Comparison of ENCODE assay signal across 20 cellular contexts in the genomic region with DNA sequence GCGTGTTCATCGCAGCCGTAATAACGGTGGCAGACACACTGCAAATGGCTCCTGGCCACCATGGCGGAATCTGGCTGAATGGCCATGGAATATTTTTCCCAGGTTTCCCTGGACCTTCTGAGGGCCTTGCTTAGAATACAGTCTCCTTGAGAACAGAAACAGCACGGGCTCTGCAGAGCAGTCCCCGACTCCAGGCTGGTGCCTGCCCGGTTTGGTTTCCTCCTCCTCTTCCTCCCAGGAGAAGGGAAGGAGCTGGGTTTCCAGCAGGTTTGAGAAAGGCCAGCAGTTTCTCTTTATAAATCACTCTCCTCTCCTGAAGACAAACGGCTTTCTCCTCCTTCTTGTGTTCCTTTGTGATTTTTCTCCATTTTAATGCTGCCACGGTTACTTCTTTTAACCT.
DNase-seq lines count a peak whose midpoint lies in the region; FAIRE-seq and TF ChIP-seq lines count a peak whose summit lies in the region.
"Had no signal": no experiment of that assay in that cellular context is flagged by ENCODE, and none has a peak within 500 bp of the region (broad histone marks: within the 10 kb centered on the region; RNA-seq: fewer than 3 reads in every experiment).

No MANE protein-coding gene starts in this region.

- H3K27me3 Mint-ChIP-seq in osteocyte (ENCODE audit: unreplicated experiment): peaks cover under 1% of the 10 kb centered on the region
- H3K27me3 Mint-ChIP-seq in activated T-helper 1 cell treated with anti-CD3 and anti-CD28 coated beads, Interleukin-12 subunit alpha, Interleukin-12 subunit beta, Interleukin-2, Interleukin-4 antibody, amounts not matched to agents 30 ng/mL and 10 ng/mL and 1 ng/mL, durations not matched to agents 14 hours and 24 hours and 36 hours (ENCODE audit: insufficient read depth): peaks cover 5% of the 10 kb centered on the region
- H3K27me3 Mint-ChIP-seq: activated naive CD8-positive, alpha-beta T cell treated with anti-CD3 and anti-CD28 coated beads for 36 hours; stimulated activated naive B cell treated with anti-CD40 and anti-IgM and Interleukin-4, amounts not matched to agents 10 μg/mL and 1 μg/mL and 100 μg/mL, for 72 hours had no signal

- no peaks in the 10 kb centered on the region for H3K9me3 ChIP-seq in BLaER1
- H3K9me3 ChIP-seq in PC-9 (ENCODE audit: insufficient read depth, low read depth): no peaks in the 10 kb centered on the region
- H3K9me3 ChIP-seq in endothelial cell of umbilical vein (replicated peaks; ENCODE audit: control insufficient read depth, insufficient read depth, low read length): no peaks in the 10 kb centered on the region
- H3K9me3 ChIP-seq in tibial artery: no peaks in the 10 kb centered on the region
- H3K9me3 ChIP-seq: heart left ventricle, upper lobe of left lung had no signal

- H2AFZ ChIP-seq in PC-9 (no peak overlapping the region), endothelial cell of umbilical vein (ENCODE audit: low read depth, low read length) (peak overlapping the region; percentile 28)

- no peaks in the 10 kb centered on the region for H3K9me2 ChIP-seq in PC-9 (ENCODE audit: insufficient read depth)

- peaks cover 21% of the 10 kb centered on the region for H3K4me1 Mint-ChIP-seq in osteocyte (ENCODE audit: unreplicated experiment)
- no peaks in the 10 kb centered on the region for H3K4me1 Mint-ChIP-seq in activated T-helper 1 cell treated with anti-CD3 and anti-CD28 coated beads, Interleukin-12 subunit alpha, Interleukin-12 subunit beta, Interleukin-2, Interleukin-4 antibody, amounts not matched to agents 30 ng/mL and 10 ng/mL and 1 ng/mL, durations not matched to agents 14 hours and 24 hours and 36 hours (ENCODE audit: low read depth)
- H3K4me1 Mint-ChIP-seq: activated naive CD8-positive, alpha-beta T cell treated with anti-CD3 and anti-CD28 coated beads for 36 hours; stimulated activated naive B cell treated with anti-CD40 and anti-IgM and Interleukin-4, amounts not matched to agents 10 μg/mL and 1 μg/mL and 100 μg/mL, for 72 hours had no signal

- H3K36me3 ChIP-seq in BLaER1 (no peaks in the 10 kb centered on the region), PC-9 (ENCODE audit: low read depth) (no peaks in the 10 kb centered on the region), endothelial cell of umbilical vein (ENCODE audit: control insufficient read depth in 2 of 2, extremely low read depth in 1 of 2, insufficient read depth in 2 of 2, low read length in 2 of 2) (no peaks in the 10 kb centered on the region), tibial artery (no peaks in the 10 kb centered on the region)
- H3K36me3 ChIP-seq: heart left ventricle, upper lobe of left lung had no signal

- H3K4me1 ChIP-seq in BLaER1 (peaks cover 21% of the 10 kb centered on the region), PC-9 (replicated peaks; ENCODE audit: insufficient read depth) (peaks cover 16% of the 10 kb centered on the region), endothelial cell of umbilical vein (ENCODE audit: control insufficient read depth, extremely low read depth, insufficient read depth, low read length) (peaks cover 14% of the 10 kb centered on the region), tibial artery (peaks cover 0 to 15% (median 5%) of the 10 kb centered on the region in 4 donors)

- no peak for TF ChIP-seq POLR2A in endothelial cell of umbilical vein (IDR thresholded peaks at IDR 0.05; ENCODE audit: low read depth, low read length)

- H4K20me1 ChIP-seq in BLaER1 (no peaks in the 10 kb centered on the region), PC-9 (ENCODE audit: insufficient read depth) (no peaks in the 10 kb centered on the region), endothelial cell of umbilical vein (replicated peaks; ENCODE audit: control insufficient read depth, extremely low read depth, insufficient read depth, low read length) (no peaks in the 10 kb centered on the region)

- H3K4me2 ChIP-seq in BLaER1: peak overlapping the region; percentile 60
- H3K4me2 ChIP-seq in PC-9: peak overlapping the region; percentile 45
- H3K4me2 ChIP-seq in endothelial cell of umbilical vein (ENCODE audit: insufficient read depth, low read length): peak overlapping the region; percentile 48

- peak overlapping the region; percentile 52 for H3K27ac Mint-ChIP-seq in osteocyte (ENCODE audit: unreplicated experiment)
- H3K27ac Mint-ChIP-seq in activated T-helper 1 cell treated with anti-CD3 and anti-CD28 coated beads, Interleukin-12 subunit alpha, Interleukin-12 subunit beta, Interleukin-2, Interleukin-4 antibody, amounts not matched to agents 30 ng/mL and 10 ng/mL and 1 ng/mL, durations not matched to agents 14 hours and 24 hours and 36 hours: no peak overlapping the region
- H3K27ac Mint-ChIP-seq: activated naive CD8-positive, alpha-beta T cell treated with anti-CD3 and anti-CD28 coated beads for 36 hours; CD8-positive, alpha-beta T cell; stimulated activated naive B cell treated with anti-CD40 and anti-IgM and Interleukin-4, amounts not matched to agents 10 μg/mL and 1 μg/mL and 100 μg/mL, for 72 hours; T-helper 1 cell treated with Interleukin-12 subunit alpha and Interleukin-12 subunit beta and Interleukin-4 antibody, amounts not matched to agents 30 μg/mL and 1 μg/mL, for 36 hours had no signal

- H3K9me1 ChIP-seq in endothelial cell of umbilical vein (replicated peaks; ENCODE audit: control insufficient read depth, extremely low read depth, insufficient read depth, low read length): no peaks in the 10 kb centered on the region

- no peaks in the 10 kb centered on the region for H3K27me3 ChIP-seq in BLaER1
- peaks cover 34% of the 10 kb centered on the region; the same call in 1 of the 2 replicates for H3K27me3 ChIP-seq in PC-9 (ENCODE audit: insufficient read depth, low read depth)
- no peaks in the 10 kb centered on the region for H3K27me3 ChIP-seq in endothelial cell of umbilical vein (ENCODE audit: control insufficient read depth in 2 of 2, insufficient read depth in 2 of 2, low read length in 2 of 2)
- no peaks in the 10 kb centered on the region for H3K27me3 ChIP-seq in tibial artery
- H3K27me3 ChIP-seq: heart left ventricle, upper lobe of left lung had no signal

- TF ChIP-seq CTCF in PC-9 (conservative IDR thresholded peaks at IDR 0.05) (no peak), endothelial cell of umbilical vein (IDR thresholded peaks at IDR 0.05; ENCODE audit: extremely low read depth in 1 of 2, insufficient read depth in 1 of 2, low read depth in 1 of 2, low read length in 2 of 2) (no peak), osteocyte (IDR thresholded peaks at IDR 0.05) (no peak), tibial artery (IDR thresholded peaks at IDR 0.05) (no peak)

- H3K4me3 Mint-ChIP-seq in osteocyte (ENCODE audit: unreplicated experiment): no peak overlapping the region
- H3K4me3 Mint-ChIP-seq in activated T-helper 1 cell treated with anti-CD3 and anti-CD28 coated beads, Interleukin-12 subunit alpha, Interleukin-12 subunit beta, Interleukin-2, Interleukin-4 antibody, amounts not matched to agents 30 ng/mL and 10 ng/mL and 1 ng/mL, durations not matched to agents 14 hours and 24 hours and 36 hours: no peak overlapping the region
- H3K4me3 Mint-ChIP-seq: activated naive CD8-positive, alpha-beta T cell treated with anti-CD3 and anti-CD28 coated beads for 36 hours; CD8-positive, alpha-beta T cell; stimulated activated naive B cell treated with anti-CD40 and anti-IgM and Interleukin-4, amounts not matched to agents 10 μg/mL and 1 μg/mL and 100 μg/mL, for 72 hours; T-helper 1 cell treated with Interleukin-12 subunit alpha and Interleukin-12 subunit beta and Interleukin-4 antibody, amounts not matched to agents 30 μg/mL and 1 μg/mL, for 36 hours had no signal

- CTCF ChIA-PET in PC-9 (lab: Charles Lee) (no interaction called here), endothelial cell of umbilical vein (lab: Charles Lee) (interaction anchor here (1.8 kb wide), 1 partner anchor 11 kb away, joined by 5 read pairs; no protein-coding TSS in a partner anchor)

- BruUV-seq in PC-9 (replicated peaks; lab: Mats Ljungman, UMichigan) (no TSS peak), endothelial cell of umbilical vein (replicated peaks; lab: Mats Ljungman, UMichigan) (no TSS peak)

- intact Hi-C loops in PC-9 (cut with micrococcal nuclease; ENCODE audit: unreplicated experiment): no loop called here
- intact Hi-C loops in endothelial cell of umbilical vein (cut with micrococcal nuclease): loop anchor here (10.0 kb wide), 1 partner anchor 1183 kb away; no protein-coding TSS in a partner anchor
- intact Hi-C loops in activated T-helper 1 cell treated with anti-CD3 and anti-CD28 coated beads, Interleukin-12 subunit alpha, Interleukin-12 subunit beta, Interleukin-2, Interleukin-4 antibody, amounts not matched to agents 30 ng/mL and 10 ng/mL and 1 ng/mL, durations not matched to agents 14 hours and 24 hours and 36 hours (cut with micrococcal nuclease): no loop called here
- intact Hi-C loops in tibial artery (cut with DNase I; ENCODE audit: low total_unique reads): no loop called here

- H3F3A ChIP-seq in PC-9 (ENCODE audit: insufficient read depth, low read depth): peaks cover 10% of the 10 kb centered on the region; the same call in 1 of the 2 replicates

- DNase-seq in PC-9 (no peak), endothelial cell of umbilical vein (ENCODE audit: low read depth, low spot score) (no peak), osteocyte (ENCODE audit: extremely low spot score, unreplicated experiment) (no peak), tibial artery (no peak), amygdala (lab: John Stamatoyannopoulos, UW) (no peak)
- DNase-seq in activated T-helper 1 cell treated with anti-CD3 and anti-CD28 coated beads, Interleukin-12 subunit alpha, Interleukin-12 subunit beta, Interleukin-2, Interleukin-4 antibody, amounts not matched to agents 30 ng/mL and 10 ng/mL and 1 ng/mL, durations not matched to agents 14 hours and 24 hours and 36 hours (ENCODE audit: low spot score): no peak
- no peak for DNase-seq in effector CD4-positive, alpha-beta T cell
- DNase-seq: activated CD4-positive, CD25-positive, alpha-beta regulatory T cell; activated naive CD8-positive, alpha-beta T cell treated with anti-CD3 and anti-CD28 coated beads for 36 hours; CD8-positive, alpha-beta T cell; IMR-90; mammary epithelial cell; MM.1S; right cardiac atrium; stimulated activated naive B cell treated with anti-CD40 and anti-IgM and Interleukin-4, amounts not matched to agents 10 μg/mL and 1 μg/mL and 100 μg/mL, for 72 hours; upper lobe of left lung had no signal

- H3K27ac ChIP-seq in BLaER1: no peak overlapping the region
- no peak overlapping the region for H3K27ac ChIP-seq in PC-9
- no peak overlapping the region for H3K27ac ChIP-seq in endothelial cell of umbilical vein (ENCODE audit: insufficient read depth, low read depth, low read length)
- no peak overlapping the region for H3K27ac ChIP-seq in tibial artery
- H3K27ac ChIP-seq: upper lobe of left lung had no signal

- H3K4me3 ChIP-seq in BLaER1 (no peak overlapping the region), PC-9 (no peak overlapping the region), endothelial cell of umbilical vein (replicated peaks in 1 of 3; ENCODE audit: insufficient read depth in 1 of 3, low read depth in 1 of 3, low read length in 3 of 3) (no peak overlapping the region), tibial artery (no peak overlapping the region)
- H3K4me3 ChIP-seq: upper lobe of left lung had no signal

- H3K79me2 ChIP-seq in PC-9 (ENCODE audit: low read depth): no peaks in the 10 kb centered on the region
- H3K79me2 ChIP-seq in endothelial cell of umbilical vein (ENCODE audit: control insufficient read depth, insufficient read depth, low read length): no peaks in the 10 kb centered on the region

- POLR2A ChIA-PET in PC-9 (lab: Charles Lee; ENCODE audit: unreplicated experiment) (no interaction called here), endothelial cell of umbilical vein (lab: Charles Lee) (no interaction called here)

- H3K9ac ChIP-seq in BLaER1 (no peak overlapping the region), endothelial cell of umbilical vein (replicated peaks; ENCODE audit: extremely low read depth, insufficient read depth, low read length) (peak overlapping the region; percentile 17)

- dilution Hi-C loops in endothelial cell of umbilical vein (cut with MboI; ENCODE audit: extremely low pct_ligation_motif_present, low sequenced_read_pairs): no loop called here

- H3K9me3 Mint-ChIP-seq in osteocyte (ENCODE audit: unreplicated experiment): no peaks in the 10 kb centered on the region
- H3K9me3 Mint-ChIP-seq in activated T-helper 1 cell treated with anti-CD3 and anti-CD28 coated beads, Interleukin-12 subunit alpha, Interleukin-12 subunit beta, Interleukin-2, Interleukin-4 antibody, amounts not matched to agents 30 ng/mL and 10 ng/mL and 1 ng/mL, durations not matched to agents 14 hours and 24 hours and 36 hours: peaks cover 4% of the 10 kb centered on the region
- H3K9me3 Mint-ChIP-seq: activated naive CD8-positive, alpha-beta T cell treated with anti-CD3 and anti-CD28 coated beads for 36 hours; CD8-positive, alpha-beta T cell had no signal

- no peaks in the 10 kb centered on the region for H3K36me3 Mint-ChIP-seq in osteocyte (ENCODE audit: unreplicated experiment)
- no peaks in the 10 kb centered on the region for H3K36me3 Mint-ChIP-seq in activated T-helper 1 cell treated with anti-CD3 and anti-CD28 coated beads, Interleukin-12 subunit alpha, Interleukin-12 subunit beta, Interleukin-2, Interleukin-4 antibody, amounts not matched to agents 30 ng/mL and 10 ng/mL and 1 ng/mL, durations not matched to agents 14 hours and 24 hours and 36 hours (ENCODE audit: low read depth)
- H3K36me3 Mint-ChIP-seq: activated naive CD8-positive, alpha-beta T cell treated with anti-CD3 and anti-CD28 coated beads for 36 hours; CD8-positive, alpha-beta T cell; stimulated activated naive B cell treated with anti-CD40 and anti-IgM and Interleukin-4, amounts not matched to agents 10 μg/mL and 1 μg/mL and 100 μg/mL, for 72 hours had no signal

- FAIRE-seq in endothelial cell of umbilical vein (lab: Jason Lieb, UNC): no peak
- FAIRE-seq: bronchial epithelial cell had no signal
